Comparison of ENCODE assay signal across 12 cellular contexts in the genomic region with DNA sequence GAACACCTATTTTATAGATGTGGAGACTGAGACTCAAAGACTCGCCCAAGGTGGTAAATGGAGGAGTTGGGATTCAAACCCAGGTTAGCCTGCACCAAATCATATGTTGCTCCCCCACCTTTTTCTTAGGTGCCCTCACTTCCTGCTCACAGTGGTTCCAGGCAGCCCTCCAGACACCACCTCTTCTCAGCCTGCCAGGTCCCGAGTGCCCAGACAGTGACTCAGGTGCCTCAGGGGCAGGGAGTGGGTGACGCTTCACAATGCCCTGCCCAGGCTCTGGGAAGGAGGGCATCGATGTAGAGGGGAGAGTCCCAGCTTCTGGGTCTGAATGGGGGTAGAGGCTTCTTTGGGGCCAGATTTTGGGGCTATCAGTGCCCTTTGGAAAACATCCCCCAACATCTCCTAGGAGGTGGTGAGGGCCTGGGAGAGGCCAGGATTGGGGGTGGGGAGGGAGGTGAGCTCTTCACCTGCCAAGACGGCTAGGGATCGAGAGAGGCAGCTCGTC. TPM values are rescaled to one million over a fixed set of nuclear protein-coding genes. Genes with fewer than 3 reads are reported as not detected.
DNase-seq lines count a peak whose midpoint lies in the region; ATAC-seq and TF ChIP-seq lines count a peak whose summit lies in the region.
"Had no signal": no experiment of that assay in that cellular context is flagged by ENCODE, and none has a peak within 500 bp of the region (broad histone marks: within the 10 kb centered on the region; RNA-seq: fewer than 3 reads in every experiment).

No MANE protein-coding gene starts in this region.

- POLR2A ChIA-PET in AG04450 (lab: Yijun Ruan, JAX) = interaction anchor here (0.7 to 1.1 kb wide), 2 partner anchors 20 to 21 kb away, joined by 3 to 4 read pairs; a partner anchor contains a TSS

- TF ChIP-seq POLR2A in tibial nerve (IDR thresholded peaks at IDR 0.05) = no peak

- H3K27me3 Mint-ChIP-seq in osteocyte (ENCODE audit: unreplicated experiment) = no peaks in the 10 kb centered on the region
- H3K27me3 Mint-ChIP-seq: activated T-helper 17 cell treated with anti-CD3 and anti-CD28 coated beads, Interleukin-2, amount 50 U/mL, for 72 hours; IgD-negative memory B cell had no signal

- DNase-seq in AG04450 (ENCODE audit: low read depth, low spot score) (no peak), NCI-H226 (peak; percentile 92), epithelial cell of esophagus (ENCODE audit: low read depth) (peak; percentile 99), osteocyte (ENCODE audit: extremely low spot score, unreplicated experiment) (no peak), Ammon's horn (ENCODE audit: low spot score) (no peak), tibial nerve (ENCODE audit: low spot score in 2 of 2) (no peak), AG08395 (ENCODE audit: low spot score) (no peak)

- no peak for TF ChIP-seq EP300 in tibial nerve (IDR thresholded peaks at IDR 0.05)

- H3K27ac Mint-ChIP-seq in osteocyte (ENCODE audit: unreplicated experiment) = peak overlapping the region; percentile 25
- H3K27ac Mint-ChIP-seq: activated T-helper 17 cell treated with anti-CD3 and anti-CD28 coated beads, Interleukin-2, amount 50 U/mL, for 72 hours had no signal

- H3K4me1 ChIP-seq in tibial nerve = peaks cover 0 to 16% (median 11%) of the 10 kb centered on the region in 4 donors

- H3K4me3 ChIP-seq in AG04450 (ENCODE audit: low read depth, low read length) = 0 out of 2 replicates have a peak overlapping the region, but pooled peaks have one; percentile 13
- H3K4me3 ChIP-seq in epithelial cell of esophagus (ENCODE audit: low read length) = peak overlapping the region; percentile 10
- H3K4me3 ChIP-seq in tibial nerve = no peak overlapping the region
- H3K4me3 ChIP-seq: BLaER1 had no signal

- H3K9me3 Mint-ChIP-seq in osteocyte (ENCODE audit: unreplicated experiment) = no peaks in the 10 kb centered on the region
- H3K9me3 Mint-ChIP-seq: activated T-helper 17 cell treated with anti-CD3 and anti-CD28 coated beads, Interleukin-2, amount 50 U/mL, for 72 hours; IgD-negative memory B cell had no signal

- H3K36me3 ChIP-seq in tibial nerve = no peaks in the 10 kb centered on the region
- H3K36me3 ChIP-seq: BLaER1, neutrophil had no signal

- no peak for TF ChIP-seq CTCF in AG04450 (IDR thresholded peaks at IDR 0.05; ENCODE audit: low read depth, low read length)
- TF ChIP-seq CTCF in epithelial cell of esophagus (IDR thresholded peaks at IDR 0.05; ENCODE audit: insufficient read depth, low read depth, low read length, missing control alignments) = no peak
- TF ChIP-seq CTCF in osteocyte (IDR thresholded peaks at IDR 0.05) = no peak
- TF ChIP-seq CTCF in tibial nerve (IDR thresholded peaks at IDR 0.05) = no peak

- peaks cover 31% of the 10 kb centered on the region for H3K4me1 Mint-ChIP-seq in osteocyte (ENCODE audit: unreplicated experiment)

- H3K27ac ChIP-seq in AG04450 (ENCODE audit: low read depth, low read length) (peak overlapping the region; percentile 68), tibial nerve (no peak overlapping the region)
- H3K27ac ChIP-seq: BLaER1, neutrophil had no signal

- WGBS in tibial nerve, 2 donors = 76 to 86% methylated on average over 4 to 7 of the region's 7 CpGs

- ATAC-seq in GM21423 (IDR thresholded peaks at IDR 0.05; ENCODE audit: unreplicated experiment) = no peak
- ATAC-seq: activated T-helper 17 cell treated with anti-CD3 and anti-CD28 coated beads, Interleukin-2, amount 50 U/mL, for 72 hours had no signal

- H3K27me3 ChIP-seq in AG04450 (ENCODE audit: control insufficient read depth, insufficient read depth, low read length) (peaks cover 4% of the 10 kb centered on the region), tibial nerve (no peaks in the 10 kb centered on the region)
- H3K27me3 ChIP-seq: BLaER1 had no signal

- CTCF ChIA-PET in AG04450 (lab: Charles Lee) = interaction anchor here (1.2 to 1.6 kb wide), 4 partner anchors 18 to 114 kb away, joined by 3 to 9 read pairs (median 4); no protein-coding TSS in a partner anchor

- no peaks in the 10 kb centered on the region for H3K36me3 Mint-ChIP-seq in osteocyte (ENCODE audit: unreplicated experiment)

- H3K4me3 Mint-ChIP-seq in osteocyte (ENCODE audit: unreplicated experiment) = no peak overlapping the region
- H3K4me3 Mint-ChIP-seq: activated T-helper 17 cell treated with anti-CD3 and anti-CD28 coated beads, Interleukin-2, amount 50 U/mL, for 72 hours had no signal

- H3K9me3 ChIP-seq in AG04450 (ENCODE audit: control insufficient read depth, insufficient read depth, low read length) (no peaks in the 10 kb centered on the region), tibial nerve (no peaks in the 10 kb centered on the region)
- H3K9me3 ChIP-seq: BLaER1, neutrophil had no signal

RNA-seq across cellular contexts. Expression of a gene that starts 5.2 kb away (rescaled TPM):
- polyA plus RNA-seq in AG04450 (2011; rRNA removed) = 40.6 and 41.1 TPM in 2 replicates
- 49.0 and 66.1 TPM in 2 replicates for polyA minus RNA-seq in AG04450 (2011; rRNA and poly(A)+ RNA removed)
- total RNA-seq in osteocyte = 38.6 and 43.3 TPM in 2 replicates
- total RNA-seq in tibial nerve = 100 to 1,000 TPM in 3 of 4 donors, 10 to 100 TPM in 1; 95.7 to 106 (median 102) TPM

RNA-seq across cellular contexts. Expression of a gene that starts 20.2 kb away (rescaled TPM):
- polyA plus RNA-seq in AG04450 (2011; rRNA removed) = 22.4 and 22.6 TPM in 2 replicates
- 8.5 and 9.5 TPM in 2 replicates for polyA minus RNA-seq in AG04450 (2011; rRNA and poly(A)+ RNA removed)
- total RNA-seq in osteocyte = 6.9 and 7.9 TPM in 2 replicates
- 10 to 100 TPM in 1 of 4 donors, 1 to 10 TPM in 3; 8.0 to 24.6 (median 9.4) TPM for total RNA-seq in tibial nerve

RNA-seq across cellular contexts. Expression of a gene that starts 20.9 kb away (rescaled TPM):
- not detected in 2 replicates for polyA plus RNA-seq in AG04450 (2011; rRNA removed)
- polyA minus RNA-seq in AG04450 (2011; rRNA and poly(A)+ RNA removed) = not detected in 2 replicates
- total RNA-seq in osteocyte = not detected in 2 replicates
- not detected for total RNA-seq in tibial nerve
- total RNA-seq: activated T-helper 17 cell treated with anti-CD3 and anti-CD28 coated beads, Interleukin-2, amount 50 U/mL, for 72 hours had no signal
- polyA plus RNA-seq: IgD-negative memory B cell had no signal

RNA-seq across cellular contexts. Expression of a gene that starts 28.7 kb away (rescaled TPM):
- 33.9 and 36.6 TPM in 2 replicates for polyA plus RNA-seq in AG04450 (2011; rRNA removed)
- 33.2 and 51.3 TPM in 2 replicates for polyA minus RNA-seq in AG04450 (2011; rRNA and poly(A)+ RNA removed)
- 28.3 and 29.4 TPM in 2 replicates for total RNA-seq in osteocyte
- total RNA-seq in tibial nerve = 10 to 100 TPM in 3 of 4 donors, 1 to 10 TPM in 1; 9.6 to 17.7 (median 15.3) TPM

RNA-seq across cellular contexts. Expression of a gene that starts 28.7 kb away (rescaled TPM):
- 8.8 and 9.6 TPM in 2 replicates for polyA plus RNA-seq in AG04450 (2011; rRNA removed)
- 6.2 and 7.4 TPM in 2 replicates for polyA minus RNA-seq in AG04450 (2011; rRNA and poly(A)+ RNA removed)
- total RNA-seq in osteocyte (8.8 and 9.6 TPM in 2 replicates), tibial nerve (10 to 100 TPM in 2 of 4 donors, 1 to 10 TPM in 2; 6.7 to 13.1 (median 9.6) TPM)
- polyA plus RNA-seq: IgD-negative memory B cell had no signal

Comparison
In these comparisons a context has a peak if more than half of its experiments do, and no peak if none do; other contexts are left out.
1. DNase-seq: peak in NCI-H226 (single experiment) and epithelial cell of esophagus (single experiment); none in AG04450 (single experiment), osteocyte (single experiment), Ammon's horn (single experiment), tibial nerve (0 of 2) and AG08395 (single experiment).
2. H3K4me3 ChIP-seq: peak in AG04450 (single experiment) and epithelial cell of esophagus (single experiment); none in tibial nerve (0 of 4).